8 cellular contexts compared by ENCODE assay signal in the genomic region with DNA sequence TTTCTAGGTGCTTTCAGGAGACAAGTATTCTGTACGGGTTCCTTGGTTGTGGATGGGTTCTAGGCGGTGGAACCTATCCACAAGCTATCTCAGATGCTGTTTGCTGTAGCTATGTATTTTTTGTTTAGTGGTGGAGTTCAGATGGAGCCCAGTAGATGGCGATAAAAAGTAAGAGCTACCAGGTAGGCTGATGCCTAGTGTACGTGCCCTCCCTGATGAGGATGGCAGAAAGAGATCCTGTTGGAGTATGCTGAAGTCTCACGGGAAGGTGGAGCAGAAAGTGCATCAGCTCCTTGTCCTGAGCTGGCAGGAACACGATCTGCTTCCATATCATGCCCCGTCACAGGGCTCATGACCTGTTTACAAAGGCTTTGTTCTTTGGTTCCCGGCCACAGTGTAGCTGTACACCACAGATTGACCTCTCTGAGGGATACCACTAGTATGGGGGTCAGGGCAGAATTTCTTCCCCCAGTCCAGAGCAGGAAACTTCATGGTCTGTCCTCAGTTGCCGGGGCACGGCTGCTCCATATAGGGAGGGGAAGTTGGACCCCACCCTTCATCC. TPM values are rescaled to one million over a fixed set of nuclear protein-coding genes. Genes with fewer than 3 reads are reported as not detected.
DNase-seq lines count a peak whose midpoint lies in the region; ATAC-seq and TF ChIP-seq lines count a peak whose summit lies in the region.

No MANE protein-coding gene starts in this region.

- H3K9ac ChIP-seq in Karpas-422 (ENCODE audit: low read length) (no peak overlapping the region), PC-3 (ENCODE audit: low read length) (no peak overlapping the region)

- POLR2A ChIA-PET in HEK293 (lab: Yijun Ruan, JAX) = interaction anchor here (0.6 to 1.5 kb wide), 2 partner anchors 72 to 73 kb away, joined by 3 to 7 read pairs; partner anchors contain the start of genes LMBRD2 and SKP2
- POLR2A ChIA-PET in PC-3 (lab: Charles Lee; ENCODE audit: unreplicated experiment) = interaction anchor here (0.5 to 1.1 kb wide), 3 partner anchors 20 to 141 kb away, joined by 3 to 6 read pairs (median 3); partner anchors contain the start of genes LMBRD2 and SKP2

- BruUV-seq in PC-3 (replicated peaks; lab: Mats Ljungman, UMichigan) = no TSS peak

- CTCF ChIA-PET in HEK293 (lab: Yijun Ruan, JAX) (interaction anchor here (0.6 to 3.4 kb wide), 68 partner anchors 8 to 1539 kb away, joined by 3 to 30 read pairs (median 4); partner anchors contain the start of genes LMBRD2, RANBP3L, SKP2 and UGT3A2), PC-3 (lab: Charles Lee) (interaction anchor here (0.5 to 1.5 kb wide), 28 partner anchors 10 to 1261 kb away, joined by 3 to 32 read pairs (median 4); partner anchors contain the start of genes NADK2 and RANBP3L)

- no peak for TF ChIP-seq EP300 in stomach (IDR thresholded peaks at IDR 0.05)

- H3K4me3 ChIP-seq in AG09309 (ENCODE audit: control insufficient read depth, low read depth, low read length) (no peak overlapping the region), HEK293 (ENCODE audit: low read depth, low read length) (no peak overlapping the region), Karpas-422 (ENCODE audit: low read length) (no peak overlapping the region), PC-3 (ENCODE audit: low read length) (peak overlapping the region; percentile 9; the same call in 1 of the 2 replicates), lung (no peak overlapping the region), stomach (no peak overlapping the region)

- 26 to 31% methylated on average over 10 of the region's 10 CpGs for WGBS in lung, 2 donors
- WGBS in stomach, 5 donors = 8 to 15% (median 14%) methylated on average over 10 of the region's 10 CpGs

- H3K9me2 ChIP-seq in Karpas-422 (replicated peaks; ENCODE audit: insufficient read depth, low read length) (no peaks in the 10 kb centered on the region), PC-3 (replicated peaks; ENCODE audit: low read length) (no peaks in the 10 kb centered on the region)

- intact Hi-C loops in PC-3 (cut with micrococcal nuclease) = loop anchor here (1.0 to 2.0 kb wide), 5 partner anchors 30 to 226 kb away; partner anchors contain the start of genes LMBRD2 and NADK2
- intact Hi-C loops in stomach (cut with DNase I; ENCODE audit: low total_unique reads) = no loop called here

- H3K27ac ChIP-seq in HEK293 (ENCODE audit: extremely low read depth, low read depth, low read length) (no peak overlapping the region), Karpas-422 (ENCODE audit: low read length) (no peak overlapping the region), PC-3 (ENCODE audit: low read length) (no peak overlapping the region), lung (ENCODE audit: low read depth in 1 of 2, low read length in 1 of 2) (no peak overlapping the region), stomach (no peak overlapping the region)

- H3K36me3 ChIP-seq in HEK293 (ENCODE audit: control insufficient read depth in 2 of 2, insufficient read depth in 1 of 2, low read length in 2 of 2) (no peaks in the 10 kb centered on the region), Karpas-422 (ENCODE audit: insufficient read depth, low read length) (no peaks in the 10 kb centered on the region), PC-3 (ENCODE audit: low read depth, low read length) (no peaks in the 10 kb centered on the region), lung (ENCODE audit: control insufficient read depth in 2 of 2, insufficient read depth in 2 of 2, low read length in 2 of 2) (no peaks in the 10 kb centered on the region), stomach (no peaks in the 10 kb centered on the region)

- H3K79me2 ChIP-seq in Karpas-422 (ENCODE audit: low read length) = no peaks in the 10 kb centered on the region
- no peaks in the 10 kb centered on the region for H3K79me2 ChIP-seq in PC-3 (ENCODE audit: low read length)

- no peaks in the 10 kb centered on the region for H3K9me3 ChIP-seq in HEK293 (ENCODE audit: control insufficient read depth, insufficient read depth, low read depth, low read length)
- no peaks in the 10 kb centered on the region for H3K9me3 ChIP-seq in Karpas-422 (ENCODE audit: low read length)
- H3K9me3 ChIP-seq in PC-3 (ENCODE audit: low read length) = no peaks in the 10 kb centered on the region
- no peaks in the 10 kb centered on the region for H3K9me3 ChIP-seq in lung (ENCODE audit: control insufficient read depth in 2 of 2, insufficient read depth in 1 of 2, low read length in 1 of 2)
- H3K9me3 ChIP-seq in stomach = no peaks in the 10 kb centered on the region

- ATAC-seq in PC-3 = peak; percentile 99
- peak; percentile 77 for ATAC-seq in lung (ENCODE audit: insufficient read depth, low FRiP score)

- no peaks in the 10 kb centered on the region for H3F3A ChIP-seq in PC-3 (ENCODE audit: low read length, unreplicated experiment)

- H2AFZ ChIP-seq in Karpas-422 (ENCODE audit: low read length) (no peak overlapping the region), PC-3 (ENCODE audit: low read length) (peak overlapping the region; percentile 75)

- H3K27me3 ChIP-seq in Karpas-422 (ENCODE audit: low read length) (no peaks in the 10 kb centered on the region), PC-3 (ENCODE audit: low read length) (peaks cover 29% of the 10 kb centered on the region), lung (ENCODE audit: control insufficient read depth, insufficient read depth) (no peaks in the 10 kb centered on the region), stomach (peaks cover 0 to 5% (median 0%) of the 10 kb centered on the region in 3 donors)

- DNase-seq in AG09309 (ENCODE audit: low read depth) (no peak), Karpas-422 (peak; percentile 81), PC-3 (peak; percentile 82), dermis microvascular lymphatic vessel endothelial cell (ENCODE audit: low read depth in 2 of 2) (peak; percentile 30 to 49), lung (ENCODE audit: low spot score) (no peak), stomach (no peak)

- H3K4me2 ChIP-seq in Karpas-422 (ENCODE audit: low read depth, low read length, poor library complexity, severe bottlenecking) (no peak overlapping the region), PC-3 (ENCODE audit: low read length) (peak overlapping the region; percentile 69)

- no peaks in the 10 kb centered on the region; the same call in 1 of the 2 replicates for H3K4me1 ChIP-seq in HEK293 (ENCODE audit: control insufficient read depth, insufficient read depth, low read length)
- no peaks in the 10 kb centered on the region for H3K4me1 ChIP-seq in Karpas-422 (ENCODE audit: low read length)
- H3K4me1 ChIP-seq in PC-3 (ENCODE audit: insufficient read depth, low read length) = peaks cover 5% of the 10 kb centered on the region; the same call in 1 of the 2 replicates
- peaks cover 0 to 4% of the 10 kb centered on the region in 2 donors for H3K4me1 ChIP-seq in lung (ENCODE audit: control insufficient read depth in 2 of 2, insufficient read depth in 2 of 2, low read length in 2 of 2)
- H3K4me1 ChIP-seq in stomach = no peaks in the 10 kb centered on the region

- TF ChIP-seq CTCF in AG09309 (IDR thresholded peaks at IDR 0.05; ENCODE audit: control insufficient read depth, insufficient read depth, low read depth, low read length, missing control alignments) (peak; percentile 71), GM12872 (IDR thresholded peaks at IDR 0.05; ENCODE audit: insufficient read depth, low read depth, low read length) (peak; percentile 78), HEK293 (tag by site-specific recombination; IDR thresholded peaks at IDR 0.05) (peak; percentile 66; the same call in 1 of the 2 replicates), PC-3 (conservative IDR thresholded peaks at IDR 0.05; ENCODE audit: low read depth, low read length) (peak; percentile 83), lung (IDR thresholded peaks at IDR 0.05; ENCODE audit: control extremely low read depth, extremely low read depth) (no peak), stomach (IDR thresholded peaks at IDR 0.05) (peak in 3 of 7 experiments; percentile 34 to 56 (median 37))

- H4K20me1 ChIP-seq in Karpas-422 (ENCODE audit: insufficient read depth, low read depth, low read length) (no peaks in the 10 kb centered on the region), PC-3 (ENCODE audit: low read length) (no peaks in the 10 kb centered on the region)

- TF ChIP-seq POLR2A in stomach (IDR thresholded peaks at IDR 0.05) = no peak

TF ChIP-seq in HEK293, 187 proteins besides CTCF, POLR2A, EP300 and RAD21 (continues in another document):
- TF ChIP-seq ZNF341 (tag by site-specific recombination; IDR thresholded peaks at IDR 0.05; ENCODE audit: low read depth) = peak; percentile 64; the same call in 1 of the 2 replicates
- TF ChIP-seq, protein P1, sequence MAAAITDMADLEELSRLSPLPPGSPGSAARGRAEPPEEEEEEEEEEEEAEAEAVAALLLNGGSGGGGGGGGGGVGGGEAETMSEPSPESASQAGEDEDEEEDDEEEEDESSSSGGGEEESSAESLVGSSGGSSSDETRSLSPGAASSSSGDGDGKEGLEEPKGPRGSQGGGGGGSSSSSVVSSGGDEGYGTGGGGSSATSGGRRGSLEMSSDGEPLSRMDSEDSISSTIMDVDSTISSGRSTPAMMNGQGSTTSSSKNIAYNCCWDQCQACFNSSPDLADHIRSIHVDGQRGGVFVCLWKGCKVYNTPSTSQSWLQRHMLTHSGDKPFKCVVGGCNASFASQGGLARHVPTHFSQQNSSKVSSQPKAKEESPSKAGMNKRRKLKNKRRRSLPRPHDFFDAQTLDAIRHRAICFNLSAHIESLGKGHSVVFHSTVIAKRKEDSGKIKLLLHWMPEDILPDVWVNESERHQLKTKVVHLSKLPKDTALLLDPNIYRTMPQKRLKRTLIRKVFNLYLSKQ (tag by site-specific recombination; IDR thresholded peaks at IDR 0.05; ENCODE audit: borderline replicate concordance) = no peak
- TF ChIP-seq ZNF654 (tag by site-specific recombination; IDR thresholded peaks at IDR 0.05; ENCODE audit: low read depth) = peak; percentile 98

RNA-seq across cellular contexts. Expression of gene UGT3A2, which starts 12.6 kb away (rescaled TPM):
- total RNA-seq in Karpas-422 (2014; rRNA removed; shearing (Covaris generic); ENCODE audit: low replicate concordance) = not detected in 2 replicates
- total RNA-seq in PC-3 (2014; rRNA removed) (not detected in 2 replicates), dermis microvascular lymphatic vessel endothelial cell (not detected in 2 replicates), lung (under 1 TPM in 1 of 2 donors, not detected in 1; 0.12 TPM), stomach (not detected)
- polyA plus RNA-seq in lung (under 1 TPM in 1 of 2 donors, not detected in 1; 0.05 TPM), stomach (1 to 10 TPM in 1 of 3 donors, not detected in 2; 2.0 TPM)

Comparison
In these comparisons a context has a peak if more than half of its experiments do, and no peak if none do; other contexts are left out.
1. DNase-seq: peak in Karpas-422 (single experiment), PC-3 (single experiment) and dermis microvascular lymphatic vessel endothelial cell (2 of 2); none in AG09309 (single experiment), lung (single experiment) and stomach (single experiment).